ENCODE assay signal across 8 cellular contexts in the genomic region with DNA sequence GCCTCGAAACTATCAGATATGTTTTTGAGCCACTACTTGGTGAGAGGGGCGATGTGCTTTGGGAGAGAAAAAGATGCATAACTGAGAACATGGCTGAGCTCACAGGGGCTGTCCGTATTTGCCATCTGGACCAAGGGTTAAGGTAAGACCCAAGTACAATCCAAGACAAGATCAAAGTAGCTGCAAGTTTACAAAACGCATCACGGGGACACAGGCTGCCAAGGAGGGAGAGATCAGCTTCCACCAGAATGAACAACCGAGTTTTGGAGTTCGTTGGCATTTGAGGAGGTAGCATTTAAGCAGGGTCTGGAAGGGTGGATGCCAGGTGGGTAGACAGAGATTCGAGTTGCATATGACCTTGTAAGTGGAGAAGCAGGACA. TPM values are rescaled to one million over a fixed set of nuclear protein-coding genes. Genes with fewer than 3 reads are reported as not detected.
DNase-seq lines count a peak whose midpoint lies in the region; ATAC-seq and TF ChIP-seq lines count a peak whose summit lies in the region.

No MANE protein-coding gene starts in this region.

- H3K36me3 ChIP-seq in DOHH2 (ENCODE audit: control insufficient read depth, low read length) = peaks cover 4% of the 10 kb centered on the region; the same call in 1 of the 2 replicates
- no peaks in the 10 kb centered on the region for H3K36me3 ChIP-seq in SJSA1
- no peaks in the 10 kb centered on the region for H3K36me3 ChIP-seq in prostate gland

- TF ChIP-seq CTCF in DOHH2 (IDR thresholded peaks at IDR 0.05; ENCODE audit: low read depth, low read length, poor library complexity, severe bottlenecking) (no peak), fibroblast of mammary gland (conservative IDR thresholded peaks at IDR 0.05; ENCODE audit: control insufficient read depth, insufficient read depth, low read depth, low read length) (no peak), prostate gland (IDR thresholded peaks at IDR 0.05) (no peak)

- H4K20me1 ChIP-seq in DOHH2 (ENCODE audit: control insufficient read depth, insufficient read depth, low read depth, low read length) = no peaks in the 10 kb centered on the region

- peaks cover 15% of the 10 kb centered on the region for H3K79me2 ChIP-seq in DOHH2 (ENCODE audit: control insufficient read depth, low read length)

- 39% methylated on average over 8 of the region's 8 CpGs for WGBS in prostate gland

- intact Hi-C loops in prostate gland (cut with DNase I) = loop anchor here (2.0 to 10.0 kb wide), 4 partner anchors 96 to 446 kb away; a partner anchor contains a TSS

- H3K4me1 ChIP-seq in DOHH2 (ENCODE audit: control insufficient read depth, low read length) (peaks cover 35% of the 10 kb centered on the region), SJSA1 (replicated peaks) (peaks cover 27% of the 10 kb centered on the region), prostate gland (replicated peaks) (peaks cover 9% of the 10 kb centered on the region)

- H3K4me2 ChIP-seq in DOHH2 (ENCODE audit: low read length) = peak overlapping the region; percentile 91

- H3K9me3 ChIP-seq in DOHH2 (ENCODE audit: control insufficient read depth, insufficient read depth, low read length) (no peaks in the 10 kb centered on the region), SJSA1 (replicated peaks) (no peaks in the 10 kb centered on the region; the same call in 1 of the 2 replicates), prostate gland (no peaks in the 10 kb centered on the region)

- peaks cover 13% of the 10 kb centered on the region for H3F3A ChIP-seq in DOHH2 (ENCODE audit: control insufficient read depth, insufficient read depth)

- peak overlapping the region; percentile 85 for H3K4me3 ChIP-seq in DOHH2 (ENCODE audit: low read length)
- peak overlapping the region; percentile 60 for H3K4me3 ChIP-seq in SJSA1
- H3K4me3 ChIP-seq in fibroblast of mammary gland (ENCODE audit: control insufficient read depth, low read depth, low read length) = peak overlapping the region; percentile 41
- peak overlapping the region; percentile 69 to 79 for H3K4me3 ChIP-seq in prostate gland

- H3K27ac ChIP-seq in DOHH2 (ENCODE audit: low read depth, low read length) (no peak overlapping the region), SJSA1 (0 out of 2 replicates have a peak overlapping the region, but pooled peaks have one; percentile 14), prostate gland (peak overlapping the region; percentile 90 to 94)

- H3K9me2 ChIP-seq in DOHH2 (replicated peaks; ENCODE audit: control insufficient read depth, low read length) = no peaks in the 10 kb centered on the region

- DNase-seq in SJSA1 (ENCODE audit: low read depth in 1 of 2, low spot score in 2 of 2) = no peak
- no peak for DNase-seq in fibroblast of mammary gland (ENCODE audit: low read depth)
- DNase-seq in prostate gland (ENCODE audit: low spot score) = no peak
- DNase-seq in AG20443 (ENCODE audit: low spot score) = no peak
- no peak for DNase-seq in cerebellar nuclear complex (lab: John Stamatoyannopoulos, UW)
- DNase-seq in retina = no peak

- H3K27me3 ChIP-seq in DOHH2 (ENCODE audit: control insufficient read depth, low read length) = peaks cover 16% of the 10 kb centered on the region
- H3K27me3 ChIP-seq in SJSA1 (replicated peaks) = no peaks in the 10 kb centered on the region
- H3K27me3 ChIP-seq in prostate gland (replicated peaks; ENCODE audit: insufficient read depth) = no peaks in the 10 kb centered on the region

- no peak for ATAC-seq in HG03045 (IDR thresholded peaks at IDR 0.05; ENCODE audit: unreplicated experiment)

- TF ChIP-seq POLR2A in prostate gland (IDR thresholded peaks at IDR 0.05) = no peak

RNA-seq across cellular contexts. Expression of a gene that starts 2.2 kb away (rescaled TPM):
- 5.8 and 9.1 TPM in 2 replicates for total RNA-seq in SJSA1 (2014; rRNA removed; shearing (Covaris generic))
- 10 to 100 TPM; 10.1 to 12.9 TPM for total RNA-seq in prostate gland

RNA-seq across cellular contexts. Expression of a gene that starts 12.9 kb away (rescaled TPM):
- 52.5 and 59.4 TPM in 2 replicates for total RNA-seq in SJSA1 (2014; rRNA removed; shearing (Covaris generic))
- total RNA-seq in prostate gland = 10 to 100 TPM; 19.8 to 24.0 TPM
